In the genomic region with DNA sequence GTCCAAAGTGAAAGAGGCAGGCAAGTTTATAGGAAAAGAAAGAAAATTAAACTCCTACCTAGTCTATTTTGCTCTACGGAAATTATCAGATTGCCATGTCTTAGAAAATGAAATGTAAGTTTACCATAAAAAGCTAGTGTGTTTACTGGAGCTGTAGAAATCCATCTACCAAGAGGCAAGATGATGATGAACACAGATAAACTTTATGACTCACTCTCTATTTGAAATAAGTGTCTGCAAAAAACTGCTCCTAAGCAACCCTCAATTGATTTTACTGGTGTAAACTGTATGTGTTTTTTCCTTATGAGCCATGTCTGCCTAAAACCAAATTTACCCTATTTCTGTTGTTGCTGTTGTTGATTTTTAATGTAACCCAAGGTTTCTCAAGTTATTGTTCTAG, we compare ENCODE assay signal across 15 cellular contexts.
DNase-seq lines count a peak whose midpoint lies in the region; TF ChIP-seq lines count a peak whose summit lies in the region.
"Had no signal": no experiment of that assay in that cellular context is flagged by ENCODE, and none has a peak within 500 bp of the region (broad histone marks: within the 10 kb centered on the region; RNA-seq: fewer than 3 reads in every experiment).

No MANE protein-coding gene starts in this region.

- no peaks in the 10 kb centered on the region for H3K36me3 ChIP-seq in neuronal stem cell (replicated peaks in 1 of 2; ENCODE audit: control insufficient read depth in 2 of 2, insufficient read depth in 2 of 2, low read length in 2 of 2)
- H3K36me3 ChIP-seq in mammary epithelial cell (ENCODE audit: insufficient read depth, low read length): no peaks in the 10 kb centered on the region
- no peaks in the 10 kb centered on the region for H3K36me3 ChIP-seq in transverse colon

- no peaks in the 10 kb centered on the region for H3K4me1 ChIP-seq in neuronal stem cell (ENCODE audit: control insufficient read depth in 2 of 2, insufficient read depth in 1 of 2, low read depth in 1 of 2, low read length in 2 of 2)
- H3K4me1 ChIP-seq in mammary epithelial cell (ENCODE audit: insufficient read depth, low read length): no peaks in the 10 kb centered on the region
- peaks cover 0 to 5% (median 0%) of the 10 kb centered on the region in 4 donors for H3K4me1 ChIP-seq in transverse colon

- H4K20me1 ChIP-seq in mammary epithelial cell (ENCODE audit: insufficient read depth, low read length): no peaks in the 10 kb centered on the region

- TF ChIP-seq EP300 in transverse colon (IDR thresholded peaks at IDR 0.05; ENCODE audit: low read depth): no peak

- H3K4me2 ChIP-seq in neuronal stem cell (ENCODE audit: insufficient read depth, low read length, poor library complexity, severe bottlenecking): no peak overlapping the region
- no peak overlapping the region for H3K4me2 ChIP-seq in mammary epithelial cell (ENCODE audit: insufficient read depth, low read depth, low read length)

- no peak overlapping the region for H3K4ac ChIP-seq in neuronal stem cell (ENCODE audit: low read length)

- TF ChIP-seq POLR2A in transverse colon (IDR thresholded peaks at IDR 0.05): no peak

- H3K18ac ChIP-seq in neuronal stem cell (ENCODE audit: low read length): no peak overlapping the region

- H3K9me3 ChIP-seq in neuronal stem cell (replicated peaks in 1 of 2; ENCODE audit: control insufficient read depth in 2 of 2, insufficient read depth in 1 of 2, low read depth in 1 of 2, low read length in 2 of 2) (no peaks in the 10 kb centered on the region), mammary epithelial cell (replicated peaks; ENCODE audit: insufficient read depth, low read length) (no peaks in the 10 kb centered on the region), transverse colon (no peaks in the 10 kb centered on the region)

- no peak overlapping the region for H3K27ac ChIP-seq in neuronal stem cell (replicated peaks; ENCODE audit: low read length)
- no peak overlapping the region for H3K27ac ChIP-seq in mammary epithelial cell (ENCODE audit: insufficient read depth, low read depth, low read length)
- no peak overlapping the region for H3K27ac ChIP-seq in transverse colon

- H3K4me3 ChIP-seq in neuronal stem cell (ENCODE audit: low read length in 2 of 2) (no peak overlapping the region), mammary epithelial cell (replicated peaks in 1 of 3; ENCODE audit: insufficient read depth in 1 of 3, low read depth in 2 of 3, low read length in 3 of 3) (no peak overlapping the region), transverse colon (no peak overlapping the region)

- TF ChIP-seq CTCF in mammary epithelial cell (conservative IDR thresholded peaks at IDR 0.05 in 1 of 2, IDR thresholded peaks at IDR 0.05 in 1 of 2; ENCODE audit: extremely low read depth in 1 of 2, insufficient read depth in 1 of 2, low read depth in 1 of 2, low read length in 2 of 2) (no peak), transverse colon (IDR thresholded peaks at IDR 0.05) (no peak)

- in situ Hi-C loops in mammary epithelial cell (cut with MboI; ENCODE audit: low sequenced_read_pairs in 2 of 2): no loop called here
- in situ Hi-C loops in transverse colon (cut with MboI; ENCODE audit: low pct_ligation_motif_present in 1 of 4, low pct_unique_long_range_greater_than_20kb in 1 of 4, low sequenced_read_pairs in 3 of 4): no loop called here

- H3K9ac ChIP-seq in neuronal stem cell (ENCODE audit: low read depth, low read length, poor library complexity): no peak overlapping the region
- H3K9ac ChIP-seq in mammary epithelial cell (ENCODE audit: insufficient read depth, low read length): no peak overlapping the region

- WGBS in neuronal stem cell (ENCODE audit: extremely low coverage in 2 of 2, insufficient read length in 2 of 2, insufficient replicate concordance in 1 of 2), 2 donors: no CpG with 5 or more reads among the region's 1 CpG
- WGBS in mammary epithelial cell (ENCODE audit: low coverage, missing lambda C conversion rate): 0% methylated on average over 1 of the region's 1 CpG
- WGBS in transverse colon (ENCODE audit: low coverage in 1 of 2), 2 donors: 33 to 63% methylated on average over 1 of the region's 1 CpG

- no peak overlapping the region for H2BK12ac ChIP-seq in neuronal stem cell (ENCODE audit: low read length)

- no peak overlapping the region for H2AK5ac ChIP-seq in neuronal stem cell (ENCODE audit: low read depth, low read length)

- DNase-seq in EH (ENCODE audit: low read depth) (peak; percentile 1), HT-29 (ENCODE audit: low spot score) (peak; percentile 50), amniotic epithelial cell (ENCODE audit: low read depth) (peak; percentile 57), neuronal stem cell (ENCODE audit: low spot score) (no peak), putamen (ENCODE audit: low spot score) (no peak), mammary epithelial cell (no peak), transverse colon (no peak)
- DNase-seq: ACHN, AML-193, DMS 273 treated with DMSO at 0.1 percent for 48 hours, EL, NCI-H187, NCI-H226, NCI-H524 treated with DMSO at 0.1 percent for 48 hours, SHP77 treated with DMSO at 0.1 percent for 48 hours had no signal

- peak overlapping the region; percentile 41 for H2AFZ ChIP-seq in neuronal stem cell (ENCODE audit: low read length)
- no peak overlapping the region for H2AFZ ChIP-seq in mammary epithelial cell (ENCODE audit: low read depth, low read length)

- dilution Hi-C loops in mammary epithelial cell (cut with HindIII; ENCODE audit: low sequenced_read_pairs): no loop called here

- H3K79me1 ChIP-seq in neuronal stem cell (ENCODE audit: low read depth, low read length): no peaks in the 10 kb centered on the region

- H2BK15ac ChIP-seq in neuronal stem cell (ENCODE audit: low read length): no peak overlapping the region

- no peaks in the 10 kb centered on the region for H3K27me3 ChIP-seq in neuronal stem cell (ENCODE audit: control insufficient read depth in 3 of 3, insufficient read depth in 3 of 3, low read depth in 1 of 3, low read length in 3 of 3)
- no peaks in the 10 kb centered on the region for H3K27me3 ChIP-seq in mammary epithelial cell (ENCODE audit: insufficient read depth, low read length)
- H3K27me3 ChIP-seq in transverse colon: no peaks in the 10 kb centered on the region

- CTCF ChIA-PET in mammary epithelial cell (lab: Charles Lee; ENCODE audit: low non-redundant PET): no interaction called here

- intact Hi-C loops in mammary epithelial cell (cut with micrococcal nuclease): no loop called here
- intact Hi-C loops in transverse colon (cut with DNase I; ENCODE audit: low total_unique reads): no loop called here

- H3K79me2 ChIP-seq in mammary epithelial cell (ENCODE audit: insufficient read depth, low read length): no peaks in the 10 kb centered on the region

- H3K14ac ChIP-seq in neuronal stem cell (ENCODE audit: low read length): no peak overlapping the region

- H3K23ac ChIP-seq in neuronal stem cell (ENCODE audit: low read depth, low read length, poor library complexity): no peak overlapping the region

- no peak overlapping the region for H4K91ac ChIP-seq in neuronal stem cell (ENCODE audit: low read depth, low read length, poor library complexity)

- no peak overlapping the region for H2BK120ac ChIP-seq in neuronal stem cell (ENCODE audit: low read depth, low read length)

- H2BK5ac ChIP-seq in neuronal stem cell (ENCODE audit: low read length): no peak overlapping the region

- BruUV-seq in mammary epithelial cell (replicated peaks; lab: Mats Ljungman, UMichigan): no TSS peak

- no peak overlapping the region for H4K8ac ChIP-seq in neuronal stem cell (ENCODE audit: low read depth, low read length)

Comparison
In these comparisons a context has a peak if more than half of its experiments do, and no peak if none do; other contexts are left out.
1. DNase-seq: peak in EH (single experiment), HT-29 (single experiment) and amniotic epithelial cell (single experiment); none in neuronal stem cell (single experiment), putamen (single experiment), mammary epithelial cell (single experiment) and transverse colon (single experiment).